Comparison of ENCODE assay signal across 1 cellular context in the genomic region with DNA sequence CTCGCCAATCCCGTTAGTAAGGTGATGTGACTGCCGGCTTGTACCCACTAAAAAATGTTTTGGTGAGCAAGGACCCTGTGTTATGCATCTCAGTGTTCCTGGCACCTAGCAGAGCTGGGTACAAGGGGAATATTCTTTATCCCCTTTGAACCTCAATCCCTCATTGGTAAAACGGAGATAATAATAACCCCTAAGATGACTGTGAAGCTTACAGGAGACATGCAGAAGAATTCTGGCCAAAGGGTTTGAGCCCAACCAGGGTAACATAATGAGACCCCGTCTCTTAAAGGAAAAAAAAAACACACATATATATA.
TF ChIP-seq lines count a peak whose summit lies in the region.

No MANE protein-coding gene starts in this region.

TF ChIP-seq in HepG2, 621 proteins besides CTCF, POLR2A, EP300 and RAD21 (continued from another document and continues in another):
- TF ChIP-seq, protein P1, sequence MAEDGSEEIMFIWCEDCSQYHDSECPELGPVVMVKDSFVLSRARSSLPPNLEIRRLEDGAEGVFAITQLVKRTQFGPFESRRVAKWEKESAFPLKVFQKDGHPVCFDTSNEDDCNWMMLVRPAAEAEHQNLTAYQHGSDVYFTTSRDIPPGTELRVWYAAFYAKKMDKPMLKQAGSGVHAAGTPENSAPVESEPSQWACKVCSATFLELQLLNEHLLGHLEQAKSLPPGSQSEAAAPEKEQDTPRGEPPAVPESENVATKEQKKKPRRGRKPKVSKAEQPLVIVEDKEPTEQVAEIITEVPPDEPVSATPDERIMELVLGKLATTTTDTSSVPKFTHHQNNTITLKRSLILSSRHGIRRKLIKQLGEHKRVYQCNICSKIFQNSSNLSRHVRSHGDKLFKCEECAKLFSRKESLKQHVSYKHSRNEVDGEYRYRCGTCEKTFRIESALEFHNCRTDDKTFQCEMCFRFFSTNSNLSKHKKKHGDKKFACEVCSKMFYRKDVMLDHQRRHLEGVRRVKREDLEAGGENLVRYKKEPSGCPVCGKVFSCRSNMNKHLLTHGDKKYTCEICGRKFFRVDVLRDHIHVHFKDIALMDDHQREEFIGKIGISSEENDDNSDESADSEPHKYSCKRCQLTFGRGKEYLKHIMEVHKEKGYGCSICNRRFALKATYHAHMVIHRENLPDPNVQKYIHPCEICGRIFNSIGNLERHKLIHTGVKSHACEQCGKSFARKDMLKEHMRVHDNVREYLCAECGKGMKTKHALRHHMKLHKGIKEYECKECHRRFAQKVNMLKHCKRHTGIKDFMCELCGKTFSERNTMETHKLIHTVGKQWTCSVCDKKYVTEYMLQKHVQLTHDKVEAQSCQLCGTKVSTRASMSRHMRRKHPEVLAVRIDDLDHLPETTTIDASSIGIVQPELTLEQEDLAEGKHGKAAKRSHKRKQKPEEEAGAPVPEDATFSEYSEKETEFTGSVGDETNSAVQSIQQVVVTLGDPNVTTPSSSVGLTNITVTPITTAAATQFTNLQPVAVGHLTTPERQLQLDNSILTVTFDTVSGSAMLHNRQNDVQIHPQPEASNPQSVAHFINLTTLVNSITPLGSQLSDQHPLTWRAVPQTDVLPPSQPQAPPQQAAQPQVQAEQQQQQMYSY (CRISPR knock-in tag; IDR thresholded peaks at IDR 0.05): 0 out of 2 replicates have a peak, but pooled peaks have one; percentile 23
- TF ChIP-seq IRX3 (CRISPR knock-in tag; IDR thresholded peaks at IDR 0.05; ENCODE audit: borderline replicate concordance, low read depth) (0 out of 2 replicates have a peak, but pooled peaks have one; percentile 27), SP140L (CRISPR knock-in tag; IDR thresholded peaks at IDR 0.05; ENCODE audit: borderline replicate concordance) (no peak), TOPORS (CRISPR knock-in tag; IDR thresholded peaks at IDR 0.05) (0 out of 2 replicates have a peak, but pooled peaks have one; percentile 58), SIN3B (IDR thresholded peaks at IDR 0.05; ENCODE audit: low read length) (no peak), ARID2 (CRISPR knock-in tag; IDR thresholded peaks at IDR 0.05; ENCODE audit: borderline replicate concordance) (no peak; the same call in 1 of the 2 replicates), MXI1 (IDR thresholded peaks at IDR 0.05; ENCODE audit: borderline replicate concordance, low read depth, low read length) (0 out of 3 replicates have a peak, but pooled peaks have one; percentile 20), ZNF253 (CRISPR knock-in tag; IDR thresholded peaks at IDR 0.05; ENCODE audit: borderline replicate concordance) (no peak), NAIF1 (CRISPR knock-in tag; IDR thresholded peaks at IDR 0.05; ENCODE audit: borderline replicate concordance) (no peak), NBN (conservative IDR thresholded peaks at IDR 0.05) (no peak), SMARCC2 (IDR thresholded peaks at IDR 0.05) (no peak), ETV5 (CRISPR knock-in tag; IDR thresholded peaks at IDR 0.05; ENCODE audit: borderline replicate concordance) (no peak), ZEB1 (IDR thresholded peaks at IDR 0.05; ENCODE audit: insufficient replicate concordance, low read depth) (no peak), CBFB (CRISPR knock-in tag; IDR thresholded peaks at IDR 0.05) (no peak), ZNF768 (CRISPR knock-in tag; IDR thresholded peaks at IDR 0.05) (no peak), ZSCAN22 (CRISPR knock-in tag; IDR thresholded peaks at IDR 0.05) (0 out of 2 replicates have a peak, but pooled peaks have one; percentile 14), CENPT (CRISPR knock-in tag; IDR thresholded peaks at IDR 0.05; ENCODE audit: low read depth) (no peak), ZSCAN29 (CRISPR knock-in tag; conservative IDR thresholded peaks at IDR 0.05) (no peak; the same call in 1 of the 2 replicates), ZNF572 (CRISPR knock-in tag; IDR thresholded peaks at IDR 0.05) (no peak), KMT2A (CRISPR knock-in tag; IDR thresholded peaks at IDR 0.05) (no peak), FOSL1 (CRISPR knock-in tag; IDR thresholded peaks at IDR 0.05; ENCODE audit: borderline replicate concordance) (no peak), DNMT3B (CRISPR knock-in tag; conservative IDR thresholded peaks at IDR 0.05) (0 out of 2 replicates have a peak, but pooled peaks have one; percentile 21), ZNF777 (CRISPR knock-in tag; IDR thresholded peaks at IDR 0.05) (no peak), RXRA (CRISPR knock-in tag; IDR thresholded peaks at IDR 0.05) (no peak), SIX4 (CRISPR knock-in tag; IDR thresholded peaks at IDR 0.05) (no peak), KLF9 (CRISPR knock-in tag; IDR thresholded peaks at IDR 0.05; ENCODE audit: low read depth) (no peak), ZNF547 (CRISPR knock-in tag; IDR thresholded peaks at IDR 0.05) (no peak), MEF2D (CRISPR knock-in tag; IDR thresholded peaks at IDR 0.05) (0 out of 2 replicates have a peak, but pooled peaks have one; percentile 0), ZNF232 (CRISPR knock-in tag; IDR thresholded peaks at IDR 0.05; ENCODE audit: borderline replicate concordance) (0 out of 2 replicates have a peak, but pooled peaks have one; percentile 56)
- TF ChIP-seq, protein P2, sequence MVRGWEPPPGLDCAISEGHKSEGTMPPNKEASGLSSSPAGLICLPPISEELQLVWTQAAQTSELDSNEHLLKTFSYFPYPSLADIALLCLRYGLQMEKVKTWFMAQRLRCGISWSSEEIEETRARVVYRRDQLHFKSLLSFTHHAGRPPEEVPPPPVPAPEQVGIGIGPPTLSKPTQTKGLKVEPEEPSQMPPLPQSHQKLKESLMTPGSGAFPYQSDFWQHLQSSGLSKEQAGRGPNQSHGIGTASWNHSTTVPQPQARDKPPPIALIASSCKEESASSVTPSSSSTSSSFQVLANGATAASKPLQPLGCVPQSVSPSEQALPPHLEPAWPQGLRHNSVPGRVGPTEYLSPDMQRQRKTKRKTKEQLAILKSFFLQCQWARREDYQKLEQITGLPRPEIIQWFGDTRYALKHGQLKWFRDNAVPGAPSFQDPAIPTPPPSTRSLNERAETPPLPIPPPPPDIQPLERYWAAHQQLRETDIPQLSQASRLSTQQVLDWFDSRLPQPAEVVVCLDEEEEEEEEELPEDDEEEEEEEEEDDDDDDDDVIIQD (CRISPR knock-in tag; IDR thresholded peaks at IDR 0.05; ENCODE audit: low read depth): 0 out of 2 replicates have a peak, but pooled peaks have one; percentile 6
- TF ChIP-seq, protein P3, sequence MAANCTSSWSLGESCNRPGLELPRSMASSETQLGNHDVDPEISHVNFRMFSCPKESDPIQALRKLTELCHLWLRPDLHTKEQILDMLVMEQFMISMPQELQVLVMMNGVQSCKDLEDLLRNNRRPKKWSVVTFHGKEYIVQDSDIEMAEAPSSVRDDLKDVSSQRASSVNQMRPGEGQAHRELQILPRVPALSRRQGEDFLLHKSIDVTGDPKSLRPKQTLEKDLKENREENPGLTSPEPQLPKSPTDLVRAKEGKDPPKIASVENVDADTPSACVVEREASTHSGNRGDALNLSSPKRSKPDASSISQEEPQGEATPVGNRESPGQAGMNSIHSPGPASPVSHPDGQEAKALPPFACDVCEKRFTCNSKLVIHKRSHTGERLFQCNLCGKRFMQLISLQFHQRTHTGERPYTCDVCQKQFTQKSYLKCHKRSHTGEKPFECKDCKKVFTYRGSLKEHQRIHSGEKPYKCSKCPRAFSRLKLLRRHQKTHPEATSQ (CRISPR knock-in tag; IDR thresholded peaks at IDR 0.05; ENCODE audit: borderline replicate concordance): 0 out of 2 replicates have a peak, but pooled peaks have one; percentile 38
- TF ChIP-seq, protein P4, sequence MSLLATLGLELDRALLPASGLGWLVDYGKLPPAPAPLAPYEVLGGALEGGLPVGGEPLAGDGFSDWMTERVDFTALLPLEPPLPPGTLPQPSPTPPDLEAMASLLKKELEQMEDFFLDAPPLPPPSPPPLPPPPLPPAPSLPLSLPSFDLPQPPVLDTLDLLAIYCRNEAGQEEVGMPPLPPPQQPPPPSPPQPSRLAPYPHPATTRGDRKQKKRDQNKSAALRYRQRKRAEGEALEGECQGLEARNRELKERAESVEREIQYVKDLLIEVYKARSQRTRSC (CRISPR knock-in tag; IDR thresholded peaks at IDR 0.05; ENCODE audit: low read depth): peak; percentile 58
- TF ChIP-seq, protein P5, sequence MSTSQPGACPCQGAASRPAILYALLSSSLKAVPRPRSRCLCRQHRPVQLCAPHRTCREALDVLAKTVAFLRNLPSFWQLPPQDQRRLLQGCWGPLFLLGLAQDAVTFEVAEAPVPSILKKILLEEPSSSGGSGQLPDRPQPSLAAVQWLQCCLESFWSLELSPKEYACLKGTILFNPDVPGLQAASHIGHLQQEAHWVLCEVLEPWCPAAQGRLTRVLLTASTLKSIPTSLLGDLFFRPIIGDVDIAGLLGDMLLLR (CRISPR knock-in tag; IDR thresholded peaks at IDR 0.05): no peak
- TF ChIP-seq, protein P6, sequence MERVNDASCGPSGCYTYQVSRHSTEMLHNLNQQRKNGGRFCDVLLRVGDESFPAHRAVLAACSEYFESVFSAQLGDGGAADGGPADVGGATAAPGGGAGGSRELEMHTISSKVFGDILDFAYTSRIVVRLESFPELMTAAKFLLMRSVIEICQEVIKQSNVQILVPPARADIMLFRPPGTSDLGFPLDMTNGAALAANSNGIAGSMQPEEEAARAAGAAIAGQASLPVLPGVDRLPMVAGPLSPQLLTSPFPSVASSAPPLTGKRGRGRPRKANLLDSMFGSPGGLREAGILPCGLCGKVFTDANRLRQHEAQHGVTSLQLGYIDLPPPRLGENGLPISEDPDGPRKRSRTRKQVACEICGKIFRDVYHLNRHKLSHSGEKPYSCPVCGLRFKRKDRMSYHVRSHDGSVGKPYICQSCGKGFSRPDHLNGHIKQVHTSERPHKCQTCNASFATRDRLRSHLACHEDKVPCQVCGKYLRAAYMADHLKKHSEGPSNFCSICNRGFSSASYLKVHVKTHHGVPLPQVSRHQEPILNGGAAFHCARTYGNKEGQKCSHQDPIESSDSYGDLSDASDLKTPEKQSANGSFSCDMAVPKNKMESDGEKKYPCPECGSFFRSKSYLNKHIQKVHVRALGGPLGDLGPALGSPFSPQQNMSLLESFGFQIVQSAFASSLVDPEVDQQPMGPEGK (CRISPR knock-in tag; IDR thresholded peaks at IDR 0.05): no peak
- TF ChIP-seq, protein P7, sequence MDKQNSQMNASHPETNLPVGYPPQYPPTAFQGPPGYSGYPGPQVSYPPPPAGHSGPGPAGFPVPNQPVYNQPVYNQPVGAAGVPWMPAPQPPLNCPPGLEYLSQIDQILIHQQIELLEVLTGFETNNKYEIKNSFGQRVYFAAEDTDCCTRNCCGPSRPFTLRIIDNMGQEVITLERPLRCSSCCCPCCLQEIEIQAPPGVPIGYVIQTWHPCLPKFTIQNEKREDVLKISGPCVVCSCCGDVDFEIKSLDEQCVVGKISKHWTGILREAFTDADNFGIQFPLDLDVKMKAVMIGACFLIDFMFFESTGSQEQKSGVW (CRISPR knock-in tag; IDR thresholded peaks at IDR 0.05; ENCODE audit: borderline replicate concordance): no peak
- TF ChIP-seq, protein P8, sequence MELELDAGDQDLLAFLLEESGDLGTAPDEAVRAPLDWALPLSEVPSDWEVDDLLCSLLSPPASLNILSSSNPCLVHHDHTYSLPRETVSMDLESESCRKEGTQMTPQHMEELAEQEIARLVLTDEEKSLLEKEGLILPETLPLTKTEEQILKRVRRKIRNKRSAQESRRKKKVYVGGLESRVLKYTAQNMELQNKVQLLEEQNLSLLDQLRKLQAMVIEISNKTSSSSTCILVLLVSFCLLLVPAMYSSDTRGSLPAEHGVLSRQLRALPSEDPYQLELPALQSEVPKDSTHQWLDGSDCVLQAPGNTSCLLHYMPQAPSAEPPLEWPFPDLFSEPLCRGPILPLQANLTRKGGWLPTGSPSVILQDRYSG (CRISPR knock-in tag; IDR thresholded peaks at IDR 0.05): no peak
- TF ChIP-seq, protein P9, sequence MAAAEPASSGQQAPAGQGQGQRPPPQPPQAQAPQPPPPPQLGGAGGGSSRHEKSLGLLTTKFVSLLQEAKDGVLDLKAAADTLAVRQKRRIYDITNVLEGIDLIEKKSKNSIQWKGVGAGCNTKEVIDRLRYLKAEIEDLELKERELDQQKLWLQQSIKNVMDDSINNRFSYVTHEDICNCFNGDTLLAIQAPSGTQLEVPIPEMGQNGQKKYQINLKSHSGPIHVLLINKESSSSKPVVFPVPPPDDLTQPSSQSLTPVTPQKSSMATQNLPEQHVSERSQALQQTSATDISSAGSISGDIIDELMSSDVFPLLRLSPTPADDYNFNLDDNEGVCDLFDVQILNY (CRISPR knock-in tag; conservative IDR thresholded peaks at IDR 0.05): no peak
- TF ChIP-seq, protein P10, sequence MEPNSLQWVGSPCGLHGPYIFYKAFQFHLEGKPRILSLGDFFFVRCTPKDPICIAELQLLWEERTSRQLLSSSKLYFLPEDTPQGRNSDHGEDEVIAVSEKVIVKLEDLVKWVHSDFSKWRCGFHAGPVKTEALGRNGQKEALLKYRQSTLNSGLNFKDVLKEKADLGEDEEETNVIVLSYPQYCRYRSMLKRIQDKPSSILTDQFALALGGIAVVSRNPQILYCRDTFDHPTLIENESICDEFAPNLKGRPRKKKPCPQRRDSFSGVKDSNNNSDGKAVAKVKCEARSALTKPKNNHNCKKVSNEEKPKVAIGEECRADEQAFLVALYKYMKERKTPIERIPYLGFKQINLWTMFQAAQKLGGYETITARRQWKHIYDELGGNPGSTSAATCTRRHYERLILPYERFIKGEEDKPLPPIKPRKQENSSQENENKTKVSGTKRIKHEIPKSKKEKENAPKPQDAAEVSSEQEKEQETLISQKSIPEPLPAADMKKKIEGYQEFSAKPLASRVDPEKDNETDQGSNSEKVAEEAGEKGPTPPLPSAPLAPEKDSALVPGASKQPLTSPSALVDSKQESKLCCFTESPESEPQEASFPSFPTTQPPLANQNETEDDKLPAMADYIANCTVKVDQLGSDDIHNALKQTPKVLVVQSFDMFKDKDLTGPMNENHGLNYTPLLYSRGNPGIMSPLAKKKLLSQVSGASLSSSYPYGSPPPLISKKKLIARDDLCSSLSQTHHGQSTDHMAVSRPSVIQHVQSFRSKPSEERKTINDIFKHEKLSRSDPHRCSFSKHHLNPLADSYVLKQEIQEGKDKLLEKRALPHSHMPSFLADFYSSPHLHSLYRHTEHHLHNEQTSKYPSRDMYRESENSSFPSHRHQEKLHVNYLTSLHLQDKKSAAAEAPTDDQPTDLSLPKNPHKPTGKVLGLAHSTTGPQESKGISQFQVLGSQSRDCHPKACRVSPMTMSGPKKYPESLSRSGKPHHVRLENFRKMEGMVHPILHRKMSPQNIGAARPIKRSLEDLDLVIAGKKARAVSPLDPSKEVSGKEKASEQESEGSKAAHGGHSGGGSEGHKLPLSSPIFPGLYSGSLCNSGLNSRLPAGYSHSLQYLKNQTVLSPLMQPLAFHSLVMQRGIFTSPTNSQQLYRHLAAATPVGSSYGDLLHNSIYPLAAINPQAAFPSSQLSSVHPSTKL (CRISPR knock-in tag; IDR thresholded peaks at IDR 0.05): no peak
- TF ChIP-seq, protein P11, sequence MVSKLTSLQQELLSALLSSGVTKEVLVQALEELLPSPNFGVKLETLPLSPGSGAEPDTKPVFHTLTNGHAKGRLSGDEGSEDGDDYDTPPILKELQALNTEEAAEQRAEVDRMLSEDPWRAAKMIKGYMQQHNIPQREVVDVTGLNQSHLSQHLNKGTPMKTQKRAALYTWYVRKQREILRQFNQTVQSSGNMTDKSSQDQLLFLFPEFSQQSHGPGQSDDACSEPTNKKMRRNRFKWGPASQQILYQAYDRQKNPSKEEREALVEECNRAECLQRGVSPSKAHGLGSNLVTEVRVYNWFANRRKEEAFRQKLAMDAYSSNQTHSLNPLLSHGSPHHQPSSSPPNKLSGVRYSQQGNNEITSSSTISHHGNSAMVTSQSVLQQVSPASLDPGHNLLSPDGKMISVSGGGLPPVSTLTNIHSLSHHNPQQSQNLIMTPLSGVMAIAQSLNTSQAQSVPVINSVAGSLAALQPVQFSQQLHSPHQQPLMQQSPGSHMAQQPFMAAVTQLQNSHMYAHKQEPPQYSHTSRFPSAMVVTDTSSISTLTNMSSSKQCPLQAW (CRISPR knock-in tag; IDR thresholded peaks at IDR 0.05): 0 out of 2 replicates have a peak, but pooled peaks have one; percentile 27
